ENCODE assay signal across 23 cellular contexts in the genomic region with DNA sequence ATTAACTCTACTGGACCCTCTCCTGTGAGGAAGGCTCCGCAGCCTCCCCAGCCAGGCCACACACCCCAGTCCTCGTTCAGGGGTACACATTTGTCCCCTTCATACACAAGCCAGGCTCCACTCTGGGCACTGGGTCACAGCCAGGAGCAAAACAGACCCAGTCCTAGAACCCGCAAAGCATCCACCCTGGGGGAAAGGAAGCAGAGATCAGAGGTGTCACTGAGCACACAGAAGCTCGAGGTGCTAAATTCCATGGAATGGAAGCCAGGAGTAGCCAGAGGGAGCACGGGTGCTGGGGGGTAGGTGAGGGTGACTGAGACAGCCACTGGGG. TPM values are rescaled to one million over a fixed set of nuclear protein-coding genes. Genes with fewer than 3 reads are reported as not detected.
"Had no signal": no experiment of that assay in that cellular context is flagged by ENCODE, and none has a peak within 500 bp of the region (broad histone marks: within the 10 kb centered on the region; RNA-seq: fewer than 3 reads in every experiment).

No MANE protein-coding gene starts in this region.

- H3K9me3 Mint-ChIP-seq: activated B cell treated with CpG ODN at 0.5 μM for 24 hours; activated naive CD8-positive, alpha-beta T cell treated with anti-CD3 and anti-CD28 coated beads, Interleukin-2, amount 10 ng/mL, durations not matched to agents 7 days and 5 days; naive B cell; stimulated activated naive CD8-positive, alpha-beta T cell treated with anti-CD3 and anti-CD28 coated beads, Interleukin-15, Interleukin-2, amounts not matched to agents 100 ng/mL and 50 ng/mL, for 24 hours had no signal

- H3K36me3 Mint-ChIP-seq: activated naive CD8-positive, alpha-beta T cell treated with anti-CD3 and anti-CD28 coated beads, Interleukin-2, amount 10 ng/mL, durations not matched to agents 7 days and 5 days; memory B cell; naive B cell; T-cell had no signal

- H3K27me3 ChIP-seq: uterus had no signal

- ATAC-seq: mucosa of descending colon, T-cell had no signal

- H3K4me3 Mint-ChIP-seq: activated B cell treated with CpG ODN at 0.5 μM for 24 hours; activated naive CD8-positive, alpha-beta T cell treated with anti-CD3 and anti-CD28 coated beads, Interleukin-2, amount 10 ng/mL, durations not matched to agents 7 days and 5 days; memory B cell; naive B cell; stimulated activated naive CD8-positive, alpha-beta T cell treated with anti-CD3 and anti-CD28 coated beads, Interleukin-15, Interleukin-2, amounts not matched to agents 100 ng/mL and 50 ng/mL, for 24 hours had no signal

- H3K4me1 ChIP-seq: heart left ventricle, left ventricle myocardium inferior, tibial nerve, uterus had no signal

- H3K4me3 ChIP-seq: cardiac muscle cell, dorsolateral prefrontal cortex, heart left ventricle, left ventricle myocardium inferior, mucosa of descending colon, SK-N-MC, spleen, tibial nerve, uterus had no signal

- DNase-seq: activated B cell treated with CpG ODN at 0.5 μM for 24 hours; activated CD4-positive, alpha-beta T cell treated with anti-CD3 and anti-CD28 coated beads for 48 hours; activated naive CD4-positive, alpha-beta T cell treated with Interleukin-2 at 50 U/mL for 16 hours; activated naive CD8-positive, alpha-beta T cell treated with anti-CD3 and anti-CD28 coated beads, Interleukin-2, amount 10 ng/mL, durations not matched to agents 7 days and 5 days; amygdala; erythroblast; left ventricle myocardium inferior; naive B cell had no signal

- H3K27ac ChIP-seq: cardiac muscle cell, dorsolateral prefrontal cortex, heart left ventricle, left ventricle myocardium inferior, neutrophil, SK-N-MC, spleen, tibial nerve, uterus had no signal

- H3K27ac Mint-ChIP-seq: activated B cell treated with CpG ODN at 0.5 μM for 24 hours; memory B cell; naive B cell; stimulated activated naive CD8-positive, alpha-beta T cell treated with anti-CD3 and anti-CD28 coated beads, Interleukin-15, Interleukin-2, amounts not matched to agents 100 ng/mL and 50 ng/mL, for 24 hours had no signal

- H3K9me3 ChIP-seq: heart left ventricle, left ventricle myocardium inferior, mucosa of descending colon, neutrophil, spleen, tibial nerve, uterus had no signal

- H3K36me3 ChIP-seq: cardiac muscle cell, heart left ventricle, left ventricle myocardium inferior, neutrophil, spleen, tibial nerve, uterus had no signal

RNA-seq across cellular contexts. Expression of gene TH, which starts 43.6 kb away (rescaled TPM):
- total RNA-seq: activated B cell treated with CpG ODN at 0.5 μM for 24 hours; activated naive CD8-positive, alpha-beta T cell treated with anti-CD3 and anti-CD28 coated beads, Interleukin-2, amount 10 ng/mL, durations not matched to agents 7 days and 5 days; cardiac muscle cell; heart left ventricle; kidney epithelial cell; left ventricle myocardium inferior; T-cell had no signal
- polyA plus RNA-seq: cardiac muscle cell had no signal

RNA-seq across cellular contexts. Expression of gene INS, which starts 54.2 kb away (rescaled TPM):
- total RNA-seq: activated B cell treated with CpG ODN at 0.5 μM for 24 hours; activated naive CD8-positive, alpha-beta T cell treated with anti-CD3 and anti-CD28 coated beads, Interleukin-2, amount 10 ng/mL, durations not matched to agents 7 days and 5 days; cardiac muscle cell; dorsolateral prefrontal cortex; frontal cortex; kidney epithelial cell; left ventricle myocardium inferior; mucosa of descending colon; renal cortical epithelial cell; uterus had no signal
- polyA plus RNA-seq: cardiac muscle cell had no signal

RNA-seq across cellular contexts. Expression of gene ASCL2, which starts 55.2 kb away (rescaled TPM):
- total RNA-seq: cardiac muscle cell, kidney epithelial cell, left ventricle myocardium inferior, renal cortical epithelial cell had no signal
- polyA plus RNA-seq: cardiac muscle cell had no signal
